11 cellular contexts compared by ENCODE assay signal in the genomic region with DNA sequence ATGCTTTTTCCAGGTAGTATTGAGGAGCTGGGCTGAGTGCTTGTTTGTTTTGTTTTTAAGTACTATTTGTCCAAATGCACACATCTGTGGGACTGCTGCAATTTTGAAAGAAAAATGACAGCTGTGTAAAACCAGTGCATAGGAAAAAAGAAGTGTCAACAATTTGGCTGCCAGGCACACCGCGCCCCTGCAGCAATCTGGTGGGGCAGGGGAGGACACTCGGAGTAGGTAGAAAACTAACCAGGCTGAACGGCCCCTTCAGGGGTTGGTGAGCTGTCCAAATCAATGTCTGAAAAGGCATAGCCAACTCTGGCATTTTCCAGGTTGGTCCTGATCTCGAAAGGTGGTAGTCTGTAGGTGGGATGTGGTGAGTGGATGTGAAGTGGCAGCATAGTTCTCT. TPM values are rescaled to one million over a fixed set of nuclear protein-coding genes. Genes with fewer than 3 reads are reported as not detected.
DNase-seq lines count a peak whose midpoint lies in the region.
"Had no signal": no experiment of that assay in that cellular context is flagged by ENCODE, and none has a peak within 500 bp of the region (broad histone marks: within the 10 kb centered on the region; RNA-seq: fewer than 3 reads in every experiment).

No MANE protein-coding gene starts in this region.

- H3K9me3 ChIP-seq in adipocyte (ENCODE audit: control insufficient read depth, low read length) (no peaks in the 10 kb centered on the region), iPS-15b (ENCODE audit: control insufficient read depth, insufficient read depth, low read length) (no peaks in the 10 kb centered on the region), skeletal muscle satellite cell (replicated peaks; ENCODE audit: low read length) (no peaks in the 10 kb centered on the region)

- peak overlapping the region; percentile 88 for H3K4me2 ChIP-seq in skeletal muscle satellite cell (ENCODE audit: low read length)

- H3K27me3 ChIP-seq in adipocyte (replicated peaks; ENCODE audit: control insufficient read depth, insufficient read depth, low read length) (no peaks in the 10 kb centered on the region), iPS-15b (ENCODE audit: control insufficient read depth, insufficient read depth, low read length) (no peaks in the 10 kb centered on the region), skeletal muscle satellite cell (ENCODE audit: control insufficient read depth, insufficient read depth, low read length) (no peaks in the 10 kb centered on the region)

- H3K36me3 ChIP-seq in adipocyte (ENCODE audit: control insufficient read depth, insufficient read depth, low read length, severe bottlenecking) = no peaks in the 10 kb centered on the region
- H3K36me3 ChIP-seq in iPS-15b (ENCODE audit: control insufficient read depth, insufficient read depth, low read length) = peaks cover 2% of the 10 kb centered on the region
- H3K36me3 ChIP-seq in skeletal muscle satellite cell (ENCODE audit: insufficient read depth, low read length) = no peaks in the 10 kb centered on the region

- H3K4me3 ChIP-seq in adipocyte (ENCODE audit: low read length) = peak overlapping the region; percentile 87
- peak overlapping the region; percentile 76 for H3K4me3 ChIP-seq in iPS-15b (ENCODE audit: low read depth, low read length)
- peak overlapping the region; percentile 87 for H3K4me3 ChIP-seq in skeletal muscle satellite cell (ENCODE audit: low read length)

- H3K4me1 ChIP-seq in adipocyte (ENCODE audit: control insufficient read depth, insufficient read depth, low read length) = peaks cover 3% of the 10 kb centered on the region
- no peaks in the 10 kb centered on the region for H3K4me1 ChIP-seq in iPS-15b (ENCODE audit: control insufficient read depth, insufficient read depth, low read length)
- peaks cover 2% of the 10 kb centered on the region for H3K4me1 ChIP-seq in skeletal muscle satellite cell (ENCODE audit: control insufficient read depth, insufficient read depth, low read length)

- DNase-seq in NCI-H1105 treated with DMSO at 0.1 percent for 48 hours (lab: John Stamatoyannopoulos, UW) (peak; percentile 7), NCI-H1105 (lab: John Stamatoyannopoulos, UW) (no peak), adipocyte (ENCODE audit: low read depth) (no peak), hepatic stellate cell (ENCODE audit: low spot score) (no peak), NCI-H510A treated with DMSO at 0.1 percent for 48 hours (lab: John Stamatoyannopoulos, UW) (no peak), HuH-7.5 (ENCODE audit: low spot score) (no peak)
- DNase-seq: dermis blood vessel endothelial cell, NCI-H524 treated with DMSO at 0.1 percent for 48 hours had no signal

- H3K9ac ChIP-seq in adipocyte (ENCODE audit: low read length) (no peak overlapping the region), iPS-15b (ENCODE audit: low read depth, low read length) (no peak overlapping the region), skeletal muscle satellite cell (ENCODE audit: low read depth, low read length) (no peak overlapping the region)

RNA-seq across cellular contexts. Expression of a gene that starts 1.1 kb away (rescaled TPM):
- total RNA-seq in skeletal muscle satellite cell (2012; rRNA removed) = 5.6 and 9.4 TPM in 2 replicates
- total RNA-seq: HT-29 had no signal
